In genomic region chr3:194696702-194697101, GRCh38 we compare ENCODE assay signal across 21 cellular contexts.
"Had no signal": no experiment of that assay in that cellular context is flagged by ENCODE, and none has a peak within 500 bp of the region (broad histone marks: within the 10 kb centered on the region; RNA-seq: fewer than 3 reads in every experiment).

No MANE protein-coding gene starts in this region.

- H3K36me3 Mint-ChIP-seq: natural killer cell, neural progenitor cell, type B pancreatic cell had no signal

- H3K4me3 Mint-ChIP-seq: natural killer cell; nephron progenitor cell; neural progenitor cell; stimulated activated naive CD8-positive, alpha-beta T cell treated with anti-CD3 and anti-CD28 coated beads, Interleukin-15, amount 100 ng/mL, for 72 hours; type B pancreatic cell had no signal

- H3K4me1 Mint-ChIP-seq: stimulated activated naive CD8-positive, alpha-beta T cell treated with anti-CD3 and anti-CD28 coated beads, Interleukin-15, amount 100 ng/mL, for 72 hours had no signal

- ATAC-seq: left ventricle myocardium superior; lower lobe of right lung; natural killer cell; right cardiac atrium; sciatic nerve; stimulated activated naive CD8-positive, alpha-beta T cell treated with anti-CD3 and anti-CD28 coated beads, Interleukin-15, amount 100 ng/mL, for 72 hours had no signal

- H3K27me3 Mint-ChIP-seq: stimulated activated naive CD8-positive, alpha-beta T cell treated with anti-CD3 and anti-CD28 coated beads, Interleukin-15, amount 100 ng/mL, for 72 hours had no signal

- DNase-seq: islet precursor cell; left ventricle myocardium superior; lower lobe of right lung; mammary epithelial cell; mesenchymal stem cell; natural killer cell; nephron progenitor cell; ovary; retina; right cardiac atrium; stimulated activated CD4-positive, alpha-beta T cell treated with anti-CD3 and anti-CD28 coated beads, Interleukin-12 subunit alpha, Interleukin-12 subunit beta, amount 100 ng/mL, for 4 hours; stimulated activated CD4-positive, alpha-beta T cell treated with anti-CD3 and anti-CD28 coated beads, Interleukin-15, amount 100 ng/mL, for 24 hours; stimulated activated CD4-positive, alpha-beta T cell treated with anti-CD3 and anti-CD28 coated beads, Interleukin-2, amount 100 ng/mL, for 24 hours; stimulated activated CD4-positive, alpha-beta T cell treated with anti-CD3 and anti-CD28 coated beads, Interleukin-4, amount 100 ng/mL, for 1 hour; stimulated activated naive CD4-positive, alpha-beta T cell treated with Interleukin-2 at 50 U/mL for 16 hours; stimulated activated naive CD8-positive, alpha-beta T cell treated with anti-CD3 and anti-CD28 coated beads, Interleukin-15, amount 100 ng/mL, for 72 hours; substantia nigra; uterus had no signal

- H3K27ac Mint-ChIP-seq: natural killer cell; nephron progenitor cell; neural progenitor cell; stimulated activated naive CD8-positive, alpha-beta T cell treated with anti-CD3 and anti-CD28 coated beads, Interleukin-15, amount 100 ng/mL, for 72 hours; type B pancreatic cell had no signal

- H3K9me3 Mint-ChIP-seq: natural killer cell had no signal
